In the genomic region with DNA sequence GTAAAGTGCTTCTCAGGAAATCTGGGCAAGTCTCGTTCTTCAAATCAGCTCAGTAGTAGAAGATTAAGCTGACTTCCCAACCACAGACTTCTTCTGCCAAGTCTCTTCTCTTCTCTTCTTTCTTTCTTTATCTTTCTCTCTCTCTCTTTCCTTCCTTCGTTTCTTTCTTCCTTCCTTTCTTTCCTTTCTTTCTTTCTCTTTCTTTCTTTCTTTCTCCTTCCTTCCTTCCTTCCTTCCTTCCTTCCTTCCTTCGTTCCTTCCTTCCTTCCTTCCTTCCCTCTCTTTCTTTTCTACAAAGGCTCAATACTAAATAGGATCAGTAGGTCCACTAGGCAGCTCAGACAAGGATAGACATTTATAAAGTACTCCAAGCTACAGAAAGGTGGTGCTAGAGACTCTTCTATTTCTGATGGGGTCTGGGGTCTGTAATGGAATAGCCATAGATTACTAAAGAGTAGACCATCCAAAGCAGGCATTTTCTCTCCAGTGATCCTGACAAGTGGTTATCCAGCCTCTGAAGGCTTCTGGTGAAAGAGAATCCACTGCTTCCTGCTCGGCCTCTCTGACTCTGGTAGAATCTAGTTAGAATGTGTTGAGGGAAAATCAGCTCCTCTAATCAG, we compare ENCODE assay signal across 8 cellular contexts.
DNase-seq lines count a peak whose midpoint lies in the region; ATAC-seq, FAIRE-seq and TF ChIP-seq lines count a peak whose summit lies in the region.

No MANE protein-coding gene starts in this region.

- peak; percentile 54 for FAIRE-seq in GM19239 (lab: Jason Lieb, UNC)

- WGBS in heart right ventricle, 2 donors = 61 to 70% methylated on average over 4 of the region's 4 CpGs

- DNase-seq in AG09319 (ENCODE audit: extremely low read depth, low read depth) (no peak), GM19239 (ENCODE audit: insufficient read length, low spot score) (no peak), NCI-H82 treated with DMSO at 0.1 percent for 48 hours (lab: John Stamatoyannopoulos, UW; ENCODE audit: unreplicated experiment) (peak; percentile 59), epithelial cell of proximal tubule (ENCODE audit: low read depth) (no peak), NCI-H2227 treated with DMSO at 0.1 percent for 48 hours (lab: John Stamatoyannopoulos, UW) (no peak), HUDEP-2 (lab: John Stamatoyannopoulos, UW; ENCODE audit: unreplicated experiment in 76 of 76) (no peak), heart right ventricle (no peak)

- H3K9me3 ChIP-seq in heart right ventricle = no peaks in the 10 kb centered on the region

- TF ChIP-seq CTCF in AG09319 (IDR thresholded peaks at IDR 0.05; ENCODE audit: low read depth, low read length) (peak; percentile 2), epithelial cell of proximal tubule (conservative IDR thresholded peaks at IDR 0.05; ENCODE audit: low read depth, low read length) (peak; percentile 65), heart right ventricle (IDR thresholded peaks at IDR 0.05) (peak in 3 of 9 donors; percentile 8 to 18 (median 14))

- ATAC-seq in HG03469 (IDR thresholded peaks at IDR 0.05; ENCODE audit: unreplicated experiment) (no peak), heart right ventricle (no peak)

- H3K4me1 ChIP-seq in heart right ventricle = peaks cover 0 to 13% (median 0%) of the 10 kb centered on the region in 9 donors

- H3K36me3 ChIP-seq in heart right ventricle = no peaks in the 10 kb centered on the region

- intact Hi-C loops in heart right ventricle (cut with DNase I) = loop anchor here in 7 of 10 donors (5.0 kb wide), 2 partner anchors 675 to 680 kb away; no protein-coding TSS in a partner anchor

- H3K4me3 ChIP-seq in epithelial cell of proximal tubule (ENCODE audit: low read depth, low read length) = no peak overlapping the region
- no peak overlapping the region for H3K4me3 ChIP-seq in heart right ventricle

- H3K27ac ChIP-seq in heart right ventricle = no peak overlapping the region

- H3K27me3 ChIP-seq in heart right ventricle = peaks cover 0 to 4% (median 0%) of the 10 kb centered on the region in 7 donors
